Comparison of ENCODE assay signal across 1 cellular context in the genomic region with DNA sequence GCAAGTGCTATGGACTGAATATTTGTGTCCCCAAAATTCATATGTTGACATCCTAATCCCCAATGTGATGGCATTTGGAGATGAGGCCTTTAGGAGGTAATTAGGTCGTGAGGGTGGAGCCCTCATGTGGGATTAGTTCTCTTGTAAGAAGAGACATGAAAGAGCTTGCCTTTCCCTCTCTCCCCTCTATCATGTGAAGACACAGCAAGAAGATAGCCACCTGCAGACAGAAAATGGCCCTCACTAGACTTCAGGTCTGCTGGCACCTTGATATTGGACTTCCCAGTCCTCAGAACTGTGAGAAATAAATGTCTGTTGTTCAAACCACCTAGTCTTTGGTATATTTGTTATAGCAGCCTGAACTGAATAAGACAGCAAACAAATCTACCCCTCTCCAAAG.
TF ChIP-seq lines count a peak whose summit lies in the region.

No MANE protein-coding gene starts in this region.

TF ChIP-seq in GM23338, 12 proteins besides CTCF, POLR2A, EP300 and RAD21 (continued from another document):
- TF ChIP-seq, protein P1, sequence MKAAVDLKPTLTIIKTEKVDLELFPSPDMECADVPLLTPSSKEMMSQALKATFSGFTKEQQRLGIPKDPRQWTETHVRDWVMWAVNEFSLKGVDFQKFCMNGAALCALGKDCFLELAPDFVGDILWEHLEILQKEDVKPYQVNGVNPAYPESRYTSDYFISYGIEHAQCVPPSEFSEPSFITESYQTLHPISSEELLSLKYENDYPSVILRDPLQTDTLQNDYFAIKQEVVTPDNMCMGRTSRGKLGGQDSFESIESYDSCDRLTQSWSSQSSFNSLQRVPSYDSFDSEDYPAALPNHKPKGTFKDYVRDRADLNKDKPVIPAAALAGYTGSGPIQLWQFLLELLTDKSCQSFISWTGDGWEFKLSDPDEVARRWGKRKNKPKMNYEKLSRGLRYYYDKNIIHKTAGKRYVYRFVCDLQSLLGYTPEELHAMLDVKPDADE (IDR thresholded peaks at IDR 0.05): no peak
- no peak for TF ChIP-seq POLR2AphosphoS5 (IDR thresholded peaks at IDR 0.05; ENCODE audit: low read depth)
- TF ChIP-seq CREB1 (CRISPR knock-in tag; IDR thresholded peaks at IDR 0.05; ENCODE audit: low read depth): no peak
- no peak for TF ChIP-seq EZH2 (IDR thresholded peaks at IDR 0.05; ENCODE audit: low read depth, unreplicated experiment)
